In the genomic region with DNA sequence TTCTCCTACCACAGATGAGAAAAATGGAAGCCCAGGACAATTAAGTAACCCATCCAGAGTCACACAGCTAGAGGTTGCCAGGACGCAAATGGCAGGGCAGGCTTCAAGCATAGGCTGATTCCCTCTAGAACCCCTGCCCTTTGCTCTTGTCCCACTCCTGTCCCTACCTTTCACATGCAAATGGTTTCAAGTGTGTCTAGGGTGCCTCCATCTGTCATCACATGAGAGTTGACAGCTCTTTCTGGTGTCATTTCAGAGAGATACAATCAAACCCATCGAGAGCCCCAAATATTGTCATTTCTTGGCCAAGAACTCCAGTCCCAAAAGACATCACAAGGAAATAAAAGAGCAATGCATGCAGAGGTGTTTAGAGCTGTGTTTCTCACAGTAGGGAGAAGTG, we compare ENCODE assay signal across 17 cellular contexts. TPM values are rescaled to one million over a fixed set of nuclear protein-coding genes. Genes with fewer than 3 reads are reported as not detected.
DNase-seq lines count a peak whose midpoint lies in the region; ATAC-seq and TF ChIP-seq lines count a peak whose summit lies in the region.
"Had no signal": no experiment of that assay in that cellular context is flagged by ENCODE, and none has a peak within 500 bp of the region (broad histone marks: within the 10 kb centered on the region; RNA-seq: fewer than 3 reads in every experiment).

No MANE protein-coding gene starts in this region.

- H3K27ac ChIP-seq in left ventricle myocardium inferior (replicated peaks) (peak overlapping the region; percentile 68), stomach (peak overlapping the region in 4 of 5 donors; percentile 61 to 76 (median 66))
- H3K27ac ChIP-seq: ovary had no signal

- H3K4me3 ChIP-seq in left ventricle myocardium inferior (no peak overlapping the region), Loucy (ENCODE audit: low read length, poor library complexity, severe bottlenecking) (peak overlapping the region; percentile 53), stomach (no peak overlapping the region)
- H3K4me3 ChIP-seq: ovary had no signal

- DNase-seq in left ventricle myocardium inferior (no peak), left cardiac atrium (no peak), stomach (no peak), erythroblast (lab: John Stamatoyannopoulos, UW) (no peak), NCI-H146 treated with DMSO at 0.1 percent for 48 hours (lab: John Stamatoyannopoulos, UW; ENCODE audit: unreplicated experiment) (no peak)
- DNase-seq: activated CD4-positive, CD25-positive, alpha-beta regulatory T cell; activated effector memory CD4-positive, alpha-beta T cell treated with Interleukin-2 at 50 U/mL for 16 hours; HCEC 1CT; mammary epithelial cell; NCI-H187; NCI-H524 treated with DMSO at 0.1 percent for 48 hours; ovary had no signal

- H3K4me2 ChIP-seq in Loucy (ENCODE audit: low read depth, low read length, poor library complexity, severe bottlenecking) = peak overlapping the region; percentile 74

- peaks cover 41% of the 10 kb centered on the region for H3K36me3 Mint-ChIP-seq in dendritic cell treated with granulocyte-macrophage colony-stimulating factor and Interleukin-4, amounts not matched to agents 40 ng/mL and 50 ng/mL, for 4 days (ENCODE audit: low read depth)

- intact Hi-C loops in left ventricle myocardium inferior (cut with micrococcal nuclease) = no loop called here
- intact Hi-C loops in left cardiac atrium (cut with DNase I) = no loop called here
- intact Hi-C loops in dendritic cell treated with granulocyte-macrophage colony-stimulating factor and Interleukin-4, amounts not matched to agents 40 ng/mL and 50 ng/mL, for 4 days (cut with micrococcal nuclease) = loop anchor here (2.0 kb wide), 1 partner anchor 20 kb away; no protein-coding TSS in a partner anchor
- intact Hi-C loops in stomach (cut with DNase I; ENCODE audit: low total_unique reads) = no loop called here

- peak overlapping the region; percentile 26 for H3K9ac ChIP-seq in Loucy (ENCODE audit: low read depth, low read length, poor library complexity, severe bottlenecking)

- peaks cover 98% of the 10 kb centered on the region for H3K4me1 ChIP-seq in left ventricle myocardium inferior
- peaks cover 88% of the 10 kb centered on the region for H3K4me1 ChIP-seq in Loucy (ENCODE audit: insufficient read depth, low read length, poor library complexity, severe bottlenecking)
- H3K4me1 ChIP-seq in stomach = peaks cover 80 to 97% (median 92%) of the 10 kb centered on the region in 4 donors

- H4K20me1 ChIP-seq in Loucy (ENCODE audit: insufficient read depth, low read length, poor library complexity, severe bottlenecking) = peaks cover 19% of the 10 kb centered on the region

- H3K9me3 Mint-ChIP-seq in dendritic cell treated with granulocyte-macrophage colony-stimulating factor and Interleukin-4, amounts not matched to agents 40 ng/mL and 50 ng/mL, for 4 days = no peaks in the 10 kb centered on the region
- H3K9me3 Mint-ChIP-seq: brain had no signal

- H3K4me1 Mint-ChIP-seq in dendritic cell treated with granulocyte-macrophage colony-stimulating factor and Interleukin-4, amounts not matched to agents 40 ng/mL and 50 ng/mL, for 4 days (ENCODE audit: low read depth) = peaks cover 97% of the 10 kb centered on the region

- peaks cover 12% of the 10 kb centered on the region; the same call in 1 of the 2 replicates for H3F3A ChIP-seq in Loucy (ENCODE audit: low read depth)

- TF ChIP-seq POLR2A in stomach (IDR thresholded peaks at IDR 0.05) = no peak
- TF ChIP-seq POLR2A in erythroblast (IDR thresholded peaks at IDR 0.05; ENCODE audit: low read length) = no peak

- no peak overlapping the region for H2AFZ ChIP-seq in Loucy (ENCODE audit: low read length)

- no peaks in the 10 kb centered on the region for H3K9me3 ChIP-seq in left ventricle myocardium inferior (replicated peaks)
- no peaks in the 10 kb centered on the region for H3K9me3 ChIP-seq in Loucy (ENCODE audit: insufficient read depth, low read depth, low read length)
- no peaks in the 10 kb centered on the region for H3K9me3 ChIP-seq in stomach
- H3K9me3 ChIP-seq: ovary had no signal

- peak overlapping the region; percentile 20 for H3K27ac Mint-ChIP-seq in dendritic cell treated with granulocyte-macrophage colony-stimulating factor and Interleukin-4, amounts not matched to agents 40 ng/mL and 50 ng/mL, for 4 days

- TF ChIP-seq EP300 in stomach (IDR thresholded peaks at IDR 0.05) = no peak

- H3K79me2 ChIP-seq in Loucy (ENCODE audit: insufficient read depth, low read length) = peaks cover 96% of the 10 kb centered on the region

- WGBS in stomach, 5 donors = 85 to 92% (median 89%) methylated on average over 2 of the region's 2 CpGs

- no peaks in the 10 kb centered on the region for H3K9me2 ChIP-seq in Loucy (replicated peaks; ENCODE audit: low read depth, low read length)

- H3K36me3 ChIP-seq in left ventricle myocardium inferior = no peaks in the 10 kb centered on the region
- no peaks in the 10 kb centered on the region for H3K36me3 ChIP-seq in Loucy (ENCODE audit: insufficient read depth, low read length)
- H3K36me3 ChIP-seq in stomach = no peaks in the 10 kb centered on the region
- H3K36me3 ChIP-seq: ovary had no signal

- no peaks in the 10 kb centered on the region for H3K27me3 ChIP-seq in left ventricle myocardium inferior (ENCODE audit: low read depth)
- H3K27me3 ChIP-seq in Loucy (ENCODE audit: insufficient read depth, low read length, poor library complexity, severe bottlenecking) = no peaks in the 10 kb centered on the region
- no peaks in the 10 kb centered on the region for H3K27me3 ChIP-seq in stomach
- H3K27me3 ChIP-seq: ovary had no signal

- ATAC-seq in left cardiac atrium (no peak), GM19035 (IDR thresholded peaks at IDR 0.05; ENCODE audit: unreplicated experiment) (no peak)
- ATAC-seq: Panc1 had no signal

- H3K4me3 Mint-ChIP-seq in dendritic cell treated with granulocyte-macrophage colony-stimulating factor and Interleukin-4, amounts not matched to agents 40 ng/mL and 50 ng/mL, for 4 days = no peak overlapping the region
- H3K4me3 Mint-ChIP-seq: brain had no signal

- H3K27me3 Mint-ChIP-seq in dendritic cell treated with granulocyte-macrophage colony-stimulating factor and Interleukin-4, amounts not matched to agents 40 ng/mL and 50 ng/mL, for 4 days = no peaks in the 10 kb centered on the region
- H3K27me3 Mint-ChIP-seq: brain had no signal

- no peak for TF ChIP-seq CTCF in left ventricle myocardium inferior (IDR thresholded peaks at IDR 0.05; ENCODE audit: borderline replicate concordance)
- no peak for TF ChIP-seq CTCF in Loucy (conservative IDR thresholded peaks at IDR 0.05; ENCODE audit: low read length)
- no peak for TF ChIP-seq CTCF in stomach (IDR thresholded peaks at IDR 0.05)

RNA-seq across cellular contexts. Expression of a gene that starts 23.7 kb away (rescaled TPM):
- total RNA-seq in left ventricle myocardium inferior (31.0 TPM), left cardiac atrium (10 to 100 TPM; 24.2 to 38.4 TPM), stomach (10 to 100 TPM in 4 of 5 donors, 1 to 10 TPM in 1; 2.9 to 55.3 (median 38.4) TPM)
- 10 to 100 TPM; 84.2 to 88.7 (median 84.5) TPM for polyA plus RNA-seq in stomach

RNA-seq across cellular contexts. Expression of a gene that starts 26.7 kb away (rescaled TPM):
- total RNA-seq in left ventricle myocardium inferior = 12.6 TPM
- 10 to 100 TPM; 17.1 to 23.9 TPM for total RNA-seq in left cardiac atrium
- 100 to 1,000 TPM in 4 of 5 donors, 10 to 100 TPM in 1; 50.9 to 653 (median 247) TPM for total RNA-seq in stomach
- polyA plus RNA-seq in stomach = 100 to 1,000 TPM in 1 of 3 donors, 10 to 100 TPM in 2; 35.0 to 193 (median 49.2) TPM
